In genomic region chr19:30530751-30531150, GRCh38 we compare ENCODE assay signal across 36 cellular contexts.
"Had no signal": no experiment of that assay in that cellular context is flagged by ENCODE, and none has a peak within 500 bp of the region (broad histone marks: within the 10 kb centered on the region; RNA-seq: fewer than 3 reads in every experiment).

No MANE protein-coding gene starts in this region.

- H3K36me3 Mint-ChIP-seq: activated CD8-positive, alpha-beta memory T cell treated with anti-CD3 and anti-CD28 coated beads, Interleukin-2, amount 10 ng/mL, durations not matched to agents 7 days and 5 days; activated naive CD4-positive, alpha-beta T cell treated with anti-CD3 and anti-CD28 coated beads, Interleukin-2, amount 50 U/mL, for 24 hours; activated naive CD8-positive, alpha-beta T cell treated with anti-CD3 and anti-CD28 coated beads for 36 hours; WTC11 had no signal

- H3K27ac Mint-ChIP-seq: activated CD8-positive, alpha-beta memory T cell treated with anti-CD3 and anti-CD28 coated beads, Interleukin-2, amount 10 ng/mL, durations not matched to agents 7 days and 5 days; activated CD8-positive, alpha-beta T cell treated with anti-CD3 and anti-CD28 coated beads, Interleukin-2, amount 10 ng/mL, durations not matched to agents 7 days and 5 days; activated naive CD4-positive, alpha-beta T cell treated with anti-CD3 and anti-CD28 coated beads for 36 hours; activated naive CD4-positive, alpha-beta T cell treated with anti-CD3 and anti-CD28 coated beads, Interleukin-2, amount 50 U/mL, for 24 hours; activated naive CD8-positive, alpha-beta T cell treated with anti-CD3 and anti-CD28 coated beads for 36 hours; activated naive CD8-positive, alpha-beta T cell treated with anti-CD3 and anti-CD28 coated beads, Interleukin-2, amount 50 U/mL, for 24 hours; activated T-helper 1 cell treated with anti-CD3 and anti-CD28 coated beads, Interleukin-12 subunit alpha, Interleukin-12 subunit beta, Interleukin-2, Interleukin-4 antibody, amounts not matched to agents 30 ng/mL and 10 ng/mL and 1 ng/mL, durations not matched to agents 14 hours and 24 hours and 36 hours; activated T-helper 2 cell treated with anti-CD3 and anti-CD28 coated beads, Interferon-gamma antibody, Interleukin-2, Interleukin-4, amounts not matched to agents 10 μg/mL and 5 μg/mL and 100 μg/mL, durations not matched to agents 14 hours and 24 hours and 36 hours; dendritic cell treated with granulocyte-macrophage colony-stimulating factor and Interleukin-4, amounts not matched to agents 40 ng/mL and 50 ng/mL, for 4 days; endodermal cell; T-helper 17 cell; T-helper 2 cell treated with Interferon-gamma antibody and Interleukin-4, amounts not matched to agents 5 μg/mL and 100 μg/mL, for 36 hours; WTC11 had no signal

- H3K27ac ChIP-seq: adrenal gland, body of pancreas, breast epithelium, cardiac muscle cell, coronary artery, heart left ventricle, hepatocyte had no signal

- H3K4me3 ChIP-seq: adrenal gland, body of pancreas, breast epithelium, cardiac muscle cell, coronary artery, dorsolateral prefrontal cortex, heart left ventricle, hepatocyte had no signal

- H3K4me1 ChIP-seq: adrenal gland, body of pancreas, breast epithelium, heart left ventricle had no signal

- H3K27me3 Mint-ChIP-seq: activated CD8-positive, alpha-beta memory T cell treated with anti-CD3 and anti-CD28 coated beads, Interleukin-2, amount 10 ng/mL, durations not matched to agents 7 days and 5 days; activated naive CD4-positive, alpha-beta T cell treated with anti-CD3 and anti-CD28 coated beads, Interleukin-2, amount 50 U/mL, for 24 hours; activated naive CD8-positive, alpha-beta T cell treated with anti-CD3 and anti-CD28 coated beads for 36 hours; activated naive CD8-positive, alpha-beta T cell treated with anti-CD3 and anti-CD28 coated beads, Interleukin-2, amount 50 U/mL, for 24 hours; dendritic cell treated with granulocyte-macrophage colony-stimulating factor and Interleukin-4, amounts not matched to agents 40 ng/mL and 50 ng/mL, for 4 days; T-helper 17 cell had no signal

- H3K4me3 Mint-ChIP-seq: activated CD8-positive, alpha-beta memory T cell treated with anti-CD3 and anti-CD28 coated beads, Interleukin-2, amount 10 ng/mL, durations not matched to agents 7 days and 5 days; activated CD8-positive, alpha-beta T cell treated with anti-CD3 and anti-CD28 coated beads, Interleukin-2, amount 10 ng/mL, durations not matched to agents 7 days and 5 days; activated naive CD4-positive, alpha-beta T cell treated with anti-CD3 and anti-CD28 coated beads for 36 hours; activated naive CD4-positive, alpha-beta T cell treated with anti-CD3 and anti-CD28 coated beads, Interleukin-2, amount 50 U/mL, for 24 hours; activated naive CD8-positive, alpha-beta T cell treated with anti-CD3 and anti-CD28 coated beads for 36 hours; activated naive CD8-positive, alpha-beta T cell treated with anti-CD3 and anti-CD28 coated beads, Interleukin-2, amount 50 U/mL, for 24 hours; activated T-helper 1 cell treated with anti-CD3 and anti-CD28 coated beads, Interleukin-12 subunit alpha, Interleukin-12 subunit beta, Interleukin-2, Interleukin-4 antibody, amounts not matched to agents 30 ng/mL and 10 ng/mL and 1 ng/mL, durations not matched to agents 14 hours and 24 hours and 36 hours; dendritic cell treated with granulocyte-macrophage colony-stimulating factor and Interleukin-4, amounts not matched to agents 40 ng/mL and 50 ng/mL, for 4 days; endodermal cell; T-helper 17 cell; T-helper 2 cell treated with Interferon-gamma antibody and Interleukin-4, amounts not matched to agents 5 μg/mL and 100 μg/mL, for 36 hours; WTC11 had no signal

- H3K27me3 ChIP-seq: adrenal gland, body of pancreas, cardiac muscle cell, dorsolateral prefrontal cortex, heart left ventricle, hepatocyte had no signal

- H3K9me3 Mint-ChIP-seq: activated naive CD4-positive, alpha-beta T cell treated with anti-CD3 and anti-CD28 coated beads for 36 hours; activated naive CD4-positive, alpha-beta T cell treated with anti-CD3 and anti-CD28 coated beads, Interleukin-2, amount 50 U/mL, for 24 hours; activated naive CD8-positive, alpha-beta T cell treated with anti-CD3 and anti-CD28 coated beads for 36 hours; activated T-helper 1 cell treated with anti-CD3 and anti-CD28 coated beads, Interleukin-12 subunit alpha, Interleukin-12 subunit beta, Interleukin-2, Interleukin-4 antibody, amounts not matched to agents 30 ng/mL and 10 ng/mL and 1 ng/mL, durations not matched to agents 14 hours and 24 hours and 36 hours; activated T-helper 2 cell treated with anti-CD3 and anti-CD28 coated beads, Interferon-gamma antibody, Interleukin-2, Interleukin-4, amounts not matched to agents 10 μg/mL and 5 μg/mL and 100 μg/mL, durations not matched to agents 14 hours and 24 hours and 36 hours; dendritic cell treated with granulocyte-macrophage colony-stimulating factor and Interleukin-4, amounts not matched to agents 40 ng/mL and 50 ng/mL, for 4 days; endodermal cell; T-helper 2 cell treated with Interferon-gamma antibody and Interleukin-4, amounts not matched to agents 5 μg/mL and 100 μg/mL, for 36 hours had no signal

- H3K36me3 ChIP-seq: adrenal gland, breast epithelium, cardiac muscle cell, heart left ventricle had no signal

- H3K4me1 Mint-ChIP-seq: activated CD8-positive, alpha-beta memory T cell treated with anti-CD3 and anti-CD28 coated beads, Interleukin-2, amount 10 ng/mL, durations not matched to agents 7 days and 5 days; activated naive CD4-positive, alpha-beta T cell treated with anti-CD3 and anti-CD28 coated beads, Interleukin-2, amount 50 U/mL, for 24 hours; activated naive CD8-positive, alpha-beta T cell treated with anti-CD3 and anti-CD28 coated beads for 36 hours; activated naive CD8-positive, alpha-beta T cell treated with anti-CD3 and anti-CD28 coated beads, Interleukin-2, amount 50 U/mL, for 24 hours; endodermal cell; T-helper 17 cell had no signal

- DNase-seq: activated CD4-positive, alpha-beta T cell treated with anti-CD3 and anti-CD28 coated beads for 48 hours; activated CD4-positive, alpha-beta T cell treated with anti-CD3 and anti-CD28 coated beads, Interleukin-2, amount 50 U/mL, for 1 hour; activated CD4-positive, alpha-beta T cell treated with anti-CD3 and anti-CD28 coated beads, Interleukin-2, amount 50 U/mL, for 48 hours; activated CD8-positive, alpha-beta memory T cell treated with anti-CD3 and anti-CD28 coated beads, Interleukin-2, amount 10 ng/mL, durations not matched to agents 7 days and 5 days; activated CD8-positive, alpha-beta memory T cell treated with anti-CD3 and anti-CD28 coated beads, Interleukin-2, amount 50 U/mL, for 4 hours; activated CD8-positive, alpha-beta T cell treated with anti-CD3 and anti-CD28 coated beads, Interleukin-2, amount 10 ng/mL, durations not matched to agents 7 days and 5 days; activated effector memory CD4-positive, alpha-beta T cell treated with anti-CD3 and anti-CD28 coated beads, Interleukin-2, amount 50 U/mL, for 16 hours; activated naive CD4-positive, alpha-beta T cell treated with anti-CD3 and anti-CD28 coated beads for 36 hours; activated naive CD8-positive, alpha-beta T cell treated with anti-CD3 and anti-CD28 coated beads for 36 hours; activated naive CD8-positive, alpha-beta T cell treated with anti-CD3 and anti-CD28 coated beads, Interleukin-2, amount 50 U/mL, for 24 hours; activated T-cell treated with anti-CD3 and anti-CD28 coated beads, Interleukin-2, amount 50 U/mL, for 1 hour; activated T-cell treated with anti-CD3 and anti-CD28 coated beads, Interleukin-2, amount 50 U/mL, for 48 hours; adrenal gland; amygdala; aorta; body of pancreas; central memory CD4-positive, alpha-beta T cell; cerebellar nuclear complex; dorsolateral prefrontal cortex; effector memory CD4-positive, alpha-beta T cell; endodermal cell; foreskin fibroblast; heart left ventricle; T-helper 1 cell; T-helper 17 cell; T1000 had no signal

- H3K9me3 ChIP-seq: adrenal gland, body of pancreas, breast epithelium, heart left ventricle had no signal
